1 cellular context compared by ENCODE assay signal in the genomic region with DNA sequence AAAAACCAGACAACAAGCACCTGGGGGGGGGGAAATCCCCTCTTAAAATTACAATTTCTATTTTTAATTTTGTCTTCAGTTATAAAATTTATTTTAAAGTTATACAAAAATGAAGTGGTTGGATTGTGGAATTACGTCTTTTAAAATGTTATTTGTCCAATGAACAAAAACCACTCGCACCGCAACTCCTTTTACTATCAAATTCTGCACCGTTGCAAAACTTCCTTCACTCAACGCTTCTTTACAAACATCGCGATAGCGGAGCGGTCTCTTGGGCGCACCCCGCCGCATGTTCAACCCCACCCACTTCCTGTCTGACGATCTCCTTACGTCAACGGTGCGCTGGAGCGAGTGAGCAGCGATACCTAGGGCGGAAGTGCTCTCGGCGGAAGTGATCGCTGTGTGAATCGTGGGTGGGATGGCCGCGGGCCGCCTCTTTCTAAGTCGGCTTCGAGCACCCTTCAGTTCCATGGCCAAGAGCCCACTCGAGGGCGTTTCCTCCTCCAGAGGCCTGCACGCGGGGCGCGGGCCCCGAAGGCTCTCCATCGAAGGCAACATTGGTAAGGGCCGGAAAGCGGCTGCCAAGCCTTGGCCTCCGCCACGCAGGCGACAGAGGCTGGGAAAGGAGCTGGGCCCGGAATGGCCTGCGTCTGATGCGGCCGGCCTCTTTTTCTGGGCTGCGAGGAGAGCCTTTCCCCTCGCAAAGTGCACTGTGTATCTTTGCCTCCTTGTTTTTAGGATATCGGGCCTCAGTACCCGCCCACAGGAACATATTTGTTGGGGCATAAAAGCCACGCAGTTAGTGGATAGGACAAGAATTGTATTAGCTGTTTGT.
TF ChIP-seq lines count a peak whose summit lies in the region.

A gene (plus strand): TSS at position 388 of the 835 bp plus-strand sequence. CDS start 31 bp downstream, at position 419.

TF ChIP-seq in H1, 55 proteins besides CTCF, POLR2A, EP300 and RAD21 (continued from another document):
- peak; percentile 91 for TF ChIP-seq ASH2L (IDR thresholded peaks at IDR 0.05; ENCODE audit: low read length)
